Comparison of ENCODE assay signal across 1 cellular context in the genomic region with DNA sequence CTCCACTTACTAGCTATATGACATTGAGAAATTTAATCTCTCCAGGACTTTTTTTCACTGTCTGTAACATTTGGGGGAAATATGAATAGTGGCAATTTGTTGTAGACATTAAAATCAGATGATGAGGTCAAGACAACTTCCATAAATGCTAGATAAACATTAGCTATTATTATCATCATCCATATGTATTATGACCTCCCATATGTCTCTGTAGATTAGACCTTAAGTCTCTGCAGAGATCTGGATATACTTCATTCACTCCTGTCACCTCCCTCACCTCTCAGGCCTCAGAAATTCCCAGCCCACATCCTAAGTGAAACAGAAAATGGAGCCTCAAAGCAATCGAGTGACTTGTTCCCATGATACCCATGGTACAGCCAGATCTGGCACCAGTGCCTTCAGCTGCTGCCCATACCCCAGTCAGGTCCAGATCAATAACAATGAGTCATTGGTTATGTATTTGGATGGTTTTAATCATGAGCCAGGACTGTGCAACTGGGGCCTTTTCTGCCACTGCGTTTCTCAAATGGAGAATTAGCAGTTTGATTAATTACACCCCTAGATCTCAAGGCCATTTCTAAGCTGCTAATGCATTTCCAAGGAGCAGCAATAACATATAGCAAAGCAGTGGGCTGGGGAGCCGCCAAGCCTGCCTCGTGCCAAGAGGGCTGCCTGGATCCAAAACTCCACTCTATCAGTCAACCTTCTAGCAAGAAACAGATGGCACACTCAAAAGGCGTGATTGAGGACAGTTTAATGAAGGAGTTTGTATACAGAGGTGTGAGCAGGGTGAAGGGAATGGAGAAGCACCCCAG.
A peak's percentile ranks its signal among the peaks of the same experiment; 100 is the strongest.
TF ChIP-seq lines count a peak whose summit lies in the region.

No MANE protein-coding gene starts in this region.

TF ChIP-seq in HepG2, 621 proteins besides CTCF, POLR2A, EP300 and RAD21:
- TF ChIP-seq, protein P1, sequence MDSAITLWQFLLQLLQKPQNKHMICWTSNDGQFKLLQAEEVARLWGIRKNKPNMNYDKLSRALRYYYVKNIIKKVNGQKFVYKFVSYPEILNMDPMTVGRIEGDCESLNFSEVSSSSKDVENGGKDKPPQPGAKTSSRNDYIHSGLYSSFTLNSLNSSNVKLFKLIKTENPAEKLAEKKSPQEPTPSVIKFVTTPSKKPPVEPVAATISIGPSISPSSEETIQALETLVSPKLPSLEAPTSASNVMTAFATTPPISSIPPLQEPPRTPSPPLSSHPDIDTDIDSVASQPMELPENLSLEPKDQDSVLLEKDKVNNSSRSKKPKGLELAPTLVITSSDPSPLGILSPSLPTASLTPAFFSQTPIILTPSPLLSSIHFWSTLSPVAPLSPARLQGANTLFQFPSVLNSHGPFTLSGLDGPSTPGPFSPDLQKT (CRISPR knock-in tag; IDR thresholded peaks at IDR 0.05; ENCODE audit: borderline replicate concordance) = no peak
- TF ChIP-seq ZNF879 (CRISPR knock-in tag; IDR thresholded peaks at IDR 0.05) (no peak), FOSL2 (CRISPR knock-in tag; IDR thresholded peaks at IDR 0.05) (peak; percentile 87)
